12 cellular contexts compared by ENCODE assay signal in the genomic region with DNA sequence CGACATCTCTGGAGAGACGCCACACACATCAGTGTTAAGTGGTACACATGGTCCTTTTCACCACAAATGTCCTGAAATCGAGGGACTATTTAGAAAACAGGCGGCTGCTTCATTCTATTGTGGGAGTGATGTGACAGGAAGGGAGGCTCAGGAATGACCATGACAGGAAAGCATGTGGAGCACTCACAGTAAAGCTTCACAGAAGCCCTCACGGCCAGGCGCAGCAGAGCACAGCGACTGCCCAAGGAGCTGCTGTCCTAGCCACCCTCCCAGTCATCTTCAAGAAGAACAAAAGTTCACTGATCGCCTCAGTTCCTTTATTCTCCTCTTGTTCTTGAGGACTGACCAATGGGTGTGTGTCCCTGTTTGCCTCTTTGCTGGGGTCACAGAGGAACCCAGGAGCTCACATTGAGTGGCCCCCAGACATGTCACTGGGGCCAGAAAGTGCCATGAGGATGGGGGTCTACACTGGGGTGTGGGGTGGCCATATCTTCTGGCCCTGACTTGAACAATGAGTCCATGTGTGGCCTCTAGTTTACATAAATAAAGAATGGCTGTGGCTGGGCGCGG.
DNase-seq lines count a peak whose midpoint lies in the region; ATAC-seq and TF ChIP-seq lines count a peak whose summit lies in the region.
"Had no signal": no experiment of that assay in that cellular context is flagged by ENCODE, and none has a peak within 500 bp of the region (broad histone marks: within the 10 kb centered on the region; RNA-seq: fewer than 3 reads in every experiment).

No MANE protein-coding gene starts in this region.

- TF ChIP-seq CTCF in left lung (IDR thresholded peaks at IDR 0.05) (no peak), stomach (IDR thresholded peaks at IDR 0.05) (no peak), mammary epithelial cell (conservative IDR thresholded peaks at IDR 0.05 in 1 of 2, IDR thresholded peaks at IDR 0.05 in 1 of 2; ENCODE audit: extremely low read depth in 1 of 2, insufficient read depth in 1 of 2, low read depth in 1 of 2, low read length in 2 of 2) (no peak)

- CTCF ChIA-PET in mammary epithelial cell (lab: Charles Lee; ENCODE audit: low non-redundant PET), result no interaction called here

- no peaks in the 10 kb centered on the region for H3K9me3 Mint-ChIP-seq in activated T-cell treated with anti-CD3 and anti-CD28 coated beads, Interleukin-2, amount 50 U/mL, for 24 hours
- H3K9me3 Mint-ChIP-seq in activated T-helper 17 cell treated with anti-CD3 and anti-CD28 coated beads, Interleukin-2, amount 50 U/mL, for 72 hours, result no peaks in the 10 kb centered on the region
- H3K9me3 Mint-ChIP-seq: activated naive CD8-positive, alpha-beta T cell treated with anti-CD3 and anti-CD28 coated beads, Interleukin-2, amount 50 U/mL, for 24 hours had no signal

- BruUV-seq in mammary epithelial cell (replicated peaks; lab: Mats Ljungman, UMichigan), result no TSS peak

- H3K4me1 Mint-ChIP-seq in activated T-cell treated with anti-CD3 and anti-CD28 coated beads, Interleukin-2, amount 50 U/mL, for 24 hours (ENCODE audit: low read depth), result peaks cover 80% of the 10 kb centered on the region
- peaks cover 76% of the 10 kb centered on the region for H3K4me1 Mint-ChIP-seq in activated T-helper 17 cell treated with anti-CD3 and anti-CD28 coated beads, Interleukin-2, amount 50 U/mL, for 72 hours

- DNase-seq in activated T-cell treated with anti-CD3 and anti-CD28 coated beads, Interleukin-2, amount 50 U/mL, for 24 hours, result no peak
- no peak for DNase-seq in activated T-cell treated with anti-CD3 and anti-CD28 coated beads, Interleukin-2, amount 50 U/mL, for 1 hour
- DNase-seq in left lung (peak in 1 of 2 donors; percentile 53), stomach (no peak), mammary epithelial cell (no peak)
- DNase-seq: activated naive CD8-positive, alpha-beta T cell treated with anti-CD3 and anti-CD28 coated beads, Interleukin-2, amount 50 U/mL, for 24 hours; foreskin fibroblast; H7 had no signal

- H3K27me3 ChIP-seq in left lung (no peaks in the 10 kb centered on the region), stomach (no peaks in the 10 kb centered on the region), mammary epithelial cell (ENCODE audit: insufficient read depth, low read length) (no peaks in the 10 kb centered on the region)
- H3K27me3 ChIP-seq: vagina had no signal

- no peak overlapping the region for H3K4me2 ChIP-seq in mammary epithelial cell (ENCODE audit: insufficient read depth, low read depth, low read length)

- intact Hi-C loops in left lung (cut with DNase I) (no loop called here), stomach (cut with DNase I; ENCODE audit: low total_unique reads) (no loop called here), mammary epithelial cell (cut with micrococcal nuclease) (loop anchor here (5.0 to 10.0 kb wide), 2 partner anchors 100 to 417 kb away; a partner anchor contains a TSS)

- peak overlapping the region; percentile 55 for H3K27ac Mint-ChIP-seq in activated T-cell treated with anti-CD3 and anti-CD28 coated beads, Interleukin-2, amount 50 U/mL, for 24 hours
- peak overlapping the region; percentile 67 for H3K27ac Mint-ChIP-seq in activated T-helper 17 cell treated with anti-CD3 and anti-CD28 coated beads, Interleukin-2, amount 50 U/mL, for 72 hours
- H3K27ac Mint-ChIP-seq: activated naive CD8-positive, alpha-beta T cell treated with anti-CD3 and anti-CD28 coated beads, Interleukin-2, amount 50 U/mL, for 24 hours had no signal

- H2AFZ ChIP-seq in mammary epithelial cell (ENCODE audit: low read depth, low read length), result no peak overlapping the region

- H3K9me3 ChIP-seq in left lung, result no peaks in the 10 kb centered on the region
- no peaks in the 10 kb centered on the region for H3K9me3 ChIP-seq in stomach
- no peaks in the 10 kb centered on the region for H3K9me3 ChIP-seq in mammary epithelial cell (replicated peaks; ENCODE audit: insufficient read depth, low read length)
- H3K9me3 ChIP-seq: vagina had no signal

- H3K27ac ChIP-seq in left lung, result peak overlapping the region; percentile 24 to 64
- H3K27ac ChIP-seq in stomach, result peak overlapping the region; percentile 16 to 77 (median 67)
- no peak overlapping the region for H3K27ac ChIP-seq in mammary epithelial cell (ENCODE audit: insufficient read depth, low read depth, low read length)
- H3K27ac ChIP-seq: vagina had no signal

- no peak overlapping the region for H3K9ac ChIP-seq in mammary epithelial cell (ENCODE audit: insufficient read depth, low read length)

- H3K36me3 ChIP-seq in left lung, result no peaks in the 10 kb centered on the region
- no peaks in the 10 kb centered on the region for H3K36me3 ChIP-seq in stomach
- H3K36me3 ChIP-seq in mammary epithelial cell (ENCODE audit: insufficient read depth, low read length), result no peaks in the 10 kb centered on the region
- H3K36me3 ChIP-seq: vagina had no signal

- peaks cover 92% of the 10 kb centered on the region for H3K79me2 ChIP-seq in mammary epithelial cell (ENCODE audit: insufficient read depth, low read length)

- dilution Hi-C loops in mammary epithelial cell (cut with HindIII; ENCODE audit: low sequenced_read_pairs), result no loop called here

- H3K4me1 ChIP-seq in left lung (peaks cover 49 to 82% of the 10 kb centered on the region in 2 donors), stomach (peaks cover 62 to 94% (median 75%) of the 10 kb centered on the region in 4 donors), mammary epithelial cell (ENCODE audit: insufficient read depth, low read length) (peaks cover 29% of the 10 kb centered on the region)

- no peak overlapping the region for H3K4me3 Mint-ChIP-seq in activated T-cell treated with anti-CD3 and anti-CD28 coated beads, Interleukin-2, amount 50 U/mL, for 24 hours
- H3K4me3 Mint-ChIP-seq in activated T-helper 17 cell treated with anti-CD3 and anti-CD28 coated beads, Interleukin-2, amount 50 U/mL, for 72 hours, result peak overlapping the region; percentile 84
- H3K4me3 Mint-ChIP-seq: activated naive CD8-positive, alpha-beta T cell treated with anti-CD3 and anti-CD28 coated beads, Interleukin-2, amount 50 U/mL, for 24 hours had no signal

- in situ Hi-C loops in mammary epithelial cell (cut with MboI; ENCODE audit: low sequenced_read_pairs in 2 of 2), result no loop called here

- H3K27me3 Mint-ChIP-seq in activated T-cell treated with anti-CD3 and anti-CD28 coated beads, Interleukin-2, amount 50 U/mL, for 24 hours, result no peaks in the 10 kb centered on the region
- no peaks in the 10 kb centered on the region for H3K27me3 Mint-ChIP-seq in activated T-helper 17 cell treated with anti-CD3 and anti-CD28 coated beads, Interleukin-2, amount 50 U/mL, for 72 hours
- H3K27me3 Mint-ChIP-seq: activated naive CD8-positive, alpha-beta T cell treated with anti-CD3 and anti-CD28 coated beads, Interleukin-2, amount 50 U/mL, for 24 hours had no signal

- no peak for TF ChIP-seq POLR2A in stomach (IDR thresholded peaks at IDR 0.05)

- H3K36me3 Mint-ChIP-seq in activated T-cell treated with anti-CD3 and anti-CD28 coated beads, Interleukin-2, amount 50 U/mL, for 24 hours (ENCODE audit: low read depth), result peaks cover 10% of the 10 kb centered on the region
- H3K36me3 Mint-ChIP-seq in activated T-helper 17 cell treated with anti-CD3 and anti-CD28 coated beads, Interleukin-2, amount 50 U/mL, for 72 hours (ENCODE audit: low read depth), result peaks cover 99% of the 10 kb centered on the region

- 66 to 81% (median 77%) methylated on average over 7 to 10 of the region's 10 CpGs for WGBS in stomach, 5 donors
- WGBS in mammary epithelial cell (ENCODE audit: low coverage, missing lambda C conversion rate), result 91% methylated on average over 10 of the region's 10 CpGs

- H4K20me1 ChIP-seq in mammary epithelial cell (ENCODE audit: insufficient read depth, low read length), result no peaks in the 10 kb centered on the region

- ATAC-seq in activated T-helper 17 cell treated with anti-CD3 and anti-CD28 coated beads, Interleukin-2, amount 50 U/mL, for 72 hours (replicated peaks), result no peak
- ATAC-seq in left lung (no peak), GM18520 (IDR thresholded peaks at IDR 0.05; ENCODE audit: unreplicated experiment) (no peak), HG03025 (IDR thresholded peaks at IDR 0.05; ENCODE audit: low FRiP score, unreplicated experiment) (no peak)
- ATAC-seq: activated naive CD8-positive, alpha-beta T cell treated with anti-CD3 and anti-CD28 coated beads, Interleukin-2, amount 50 U/mL, for 24 hours had no signal

- TF ChIP-seq EP300 in stomach (IDR thresholded peaks at IDR 0.05), result no peak

- H3K4me3 ChIP-seq in left lung, result no peak overlapping the region
- no peak overlapping the region for H3K4me3 ChIP-seq in stomach
- H3K4me3 ChIP-seq in mammary epithelial cell (replicated peaks in 1 of 3; ENCODE audit: insufficient read depth in 1 of 3, low read depth in 2 of 3, low read length in 3 of 3), result no peak overlapping the region
- H3K4me3 ChIP-seq: vagina had no signal
